ENCODE assay signal across 22 cellular contexts in genomic region chr6:142915129-142915697, GRCh38. TPM values are rescaled to one million over a fixed set of nuclear protein-coding genes. Genes with fewer than 3 reads are reported as not detected.
DNase-seq lines count a peak whose midpoint lies in the region; ATAC-seq, FAIRE-seq and TF ChIP-seq lines count a peak whose summit lies in the region.
"Had no signal": no experiment of that assay in that cellular context is flagged by ENCODE, and none has a peak within 500 bp of the region (broad histone marks: within the 10 kb centered on the region; RNA-seq: fewer than 3 reads in every experiment).

No MANE protein-coding gene starts in this region.

- in situ Hi-C loops in GM12878 (cut with MboI): no loop called here
- in situ Hi-C loops in G401 (cut with HindIII; ENCODE audit: low sequenced_read_pairs): no loop called here

- no peak for TF ChIP-seq POLR2A in GM12878 (IDR thresholded peaks at IDR 0.05; ENCODE audit: low read depth, low read length)

- H3K4me1 Mint-ChIP-seq in activated CD4-positive, alpha-beta T cell treated with anti-CD3 and anti-CD28 coated beads, Interleukin-2, amount 10 ng/mL, durations not matched to agents 7 days and 5 days: peaks cover 84% of the 10 kb centered on the region
- peaks cover 23 to 51% (median 26%) of the 10 kb centered on the region in 3 donors for H3K4me1 Mint-ChIP-seq in IgD-negative memory B cell

- no peaks in the 10 kb centered on the region for H3K9me3 Mint-ChIP-seq in activated CD4-positive, alpha-beta T cell treated with anti-CD3 and anti-CD28 coated beads, Interleukin-2, amount 10 ng/mL, durations not matched to agents 7 days and 5 days
- H3K9me3 Mint-ChIP-seq in IgD-negative memory B cell: peaks cover 0 to 2% (median 0%) of the 10 kb centered on the region in 3 donors
- H3K9me3 Mint-ChIP-seq: neural progenitor cell had no signal

- H3K27me3 Mint-ChIP-seq in activated CD4-positive, alpha-beta T cell treated with anti-CD3 and anti-CD28 coated beads, Interleukin-2, amount 10 ng/mL, durations not matched to agents 7 days and 5 days: no peaks in the 10 kb centered on the region
- no peaks in the 10 kb centered on the region for H3K27me3 Mint-ChIP-seq in IgD-negative memory B cell

- no peak overlapping the region for H3K4me2 ChIP-seq in GM12878 (ENCODE audit: control insufficient read depth, insufficient read depth)
- H3K4me2 ChIP-seq: A549, neural progenitor cell had no signal

- BruUV-seq in GM12878 (replicated peaks; lab: Mats Ljungman, UMichigan): no TSS peak

- CTCF ChIA-PET in activated CD4-positive, alpha-beta T cell treated with anti-CD3 and anti-CD28 coated beads, Interleukin-2, amount 10 ng/mL, durations not matched to agents 7 days and 5 days (lab: Charles Lee): no interaction called here
- CTCF ChIA-PET in GM12878 (lab: Yijun Ruan, JAX): interaction anchor here (0.6 kb wide), 1 partner anchor 29 kb away, joined by 3 read pairs; no protein-coding TSS in a partner anchor

- no peak for TF ChIP-seq RAD21 in GM12878 (IDR thresholded peaks at IDR 0.05; ENCODE audit: insufficient read depth, low read depth, low read length)

- no peak for TF ChIP-seq CTCF in GM12878 (IDR thresholded peaks at IDR 0.05 in 2 of 3, conservative IDR thresholded peaks at IDR 0.05 in 1 of 3; ENCODE audit: control insufficient read depth in 2 of 3, extremely low read depth in 1 of 3, insufficient read depth in 1 of 3, low read depth in 3 of 3, low read length in 3 of 3)

- peaks cover 39% of the 10 kb centered on the region for H3K4me1 ChIP-seq in GM12878 (ENCODE audit: control insufficient read depth, insufficient read depth, low read length)
- H3K4me1 ChIP-seq: A549, neural progenitor cell had no signal

- no peak overlapping the region for H3K9ac ChIP-seq in GM12878 (ENCODE audit: control insufficient read depth, insufficient read depth, low read length)
- H3K9ac ChIP-seq: neural progenitor cell had no signal

- peak overlapping the region; percentile 81 for H3K27ac Mint-ChIP-seq in activated CD4-positive, alpha-beta T cell treated with anti-CD3 and anti-CD28 coated beads, Interleukin-2, amount 10 ng/mL, durations not matched to agents 7 days and 5 days
- peak overlapping the region; percentile 60 to 95 (median 72) for H3K27ac Mint-ChIP-seq in IgD-negative memory B cell
- H3K27ac Mint-ChIP-seq: neural progenitor cell had no signal

- peak in 1 of 2 experiments; percentile 24; a peak in 1 of 4 replicates for TF ChIP-seq EP300 in GM12878 (IDR thresholded peaks at IDR 0.05; ENCODE audit: borderline replicate concordance in 1 of 2, control insufficient read depth in 1 of 2, low read depth in 2 of 2, low read length in 2 of 2)

- SMC1A ChIA-PET in GM12878 (lab: Charles Lee; ENCODE audit: uncharacterized antibody, unreplicated experiment): interaction anchor here (1.2 to 11.4 kb wide), 8 partner anchors 9 to 119 kb away, joined by 3 to 76 read pairs (median 7); no protein-coding TSS in a partner anchor

- WGBS in GM12878 (ENCODE audit: insufficient coverage, insufficient replicate concordance, low lambda C conversion rate, missing lambda C conversion rate): 96% methylated on average over 2 of the region's 2 CpGs

- no peak overlapping the region for H3K4me3 Mint-ChIP-seq in activated CD4-positive, alpha-beta T cell treated with anti-CD3 and anti-CD28 coated beads, Interleukin-2, amount 10 ng/mL, durations not matched to agents 7 days and 5 days
- peak overlapping the region in 1 of 4 donors; percentile 7 for H3K4me3 Mint-ChIP-seq in IgD-negative memory B cell
- H3K4me3 Mint-ChIP-seq: neural progenitor cell had no signal

- no peaks in the 10 kb centered on the region for H4K20me1 ChIP-seq in GM12878 (ENCODE audit: control insufficient read depth, insufficient read depth)

- no peaks in the 10 kb centered on the region for H3K27me3 ChIP-seq in GM12878 (replicated peaks in 1 of 2; ENCODE audit: control insufficient read depth in 2 of 2, insufficient read depth in 2 of 2, low read length in 1 of 2)
- H3K27me3 ChIP-seq: neural progenitor cell, tibial nerve had no signal

- no peak overlapping the region for H3K27ac ChIP-seq in GM12878 (ENCODE audit: control insufficient read depth, insufficient read depth)
- H3K27ac ChIP-seq: A549, neural progenitor cell, SK-N-MC, tibial nerve had no signal

- intact Hi-C loops in GM12878 (cut with micrococcal nuclease; ENCODE audit: unreplicated experiment) (loop anchor here (10.0 kb wide), 1 partner anchor 350 kb away; no protein-coding TSS in a partner anchor), sciatic nerve (cut with DNase I) (no loop called here)

- peaks cover 0 to 13% of the 10 kb centered on the region in 2 experiments; a peak in 3 of 4 replicates for H3K36me3 ChIP-seq in GM12878 (ENCODE audit: control insufficient read depth in 2 of 2, insufficient read depth in 2 of 2, low read length in 1 of 2)
- H3K36me3 ChIP-seq: neural progenitor cell, tibial nerve had no signal

- POLR2A ChIA-PET in activated CD4-positive, alpha-beta T cell treated with anti-CD3 and anti-CD28 coated beads, Interleukin-2, amount 10 ng/mL, durations not matched to agents 7 days and 5 days (lab: Charles Lee): no interaction called here
- POLR2A ChIA-PET in GM12878 (lab: Charles Lee): interaction anchor here (0.7 to 1.4 kb wide), 6 partner anchors 11 to 95 kb away, joined by 3 to 6 read pairs (median 3); no protein-coding TSS in a partner anchor

- peaks cover 46% of the 10 kb centered on the region for H3K79me2 ChIP-seq in GM12878 (ENCODE audit: control insufficient read depth, insufficient read depth, low read length)

- RAD21 ChIA-PET in GM12878 (lab: Charles Lee; ENCODE audit: unreplicated experiment): interaction anchor here (0.6 to 4.5 kb wide), 3 partner anchors 10 to 72 kb away, joined by 3 to 21 read pairs (median 3); no protein-coding TSS in a partner anchor

- H2AFZ ChIP-seq in GM12878 (ENCODE audit: control insufficient read depth, low read depth, low read length): no peak overlapping the region
- H2AFZ ChIP-seq: neural progenitor cell had no signal

- no peaks in the 10 kb centered on the region for H3K9me3 ChIP-seq in GM12878 (replicated peaks; ENCODE audit: control insufficient read depth, insufficient read depth, low read length)
- H3K9me3 ChIP-seq: A549, tibial nerve had no signal

- no peak overlapping the region for H3K4me3 ChIP-seq in GM12878
- H3K4me3 ChIP-seq: A549, neural progenitor cell, SK-N-MC, tibial nerve had no signal

- no peak for DNase-seq in activated CD4-positive, alpha-beta T cell treated with anti-CD3 and anti-CD28 coated beads, Interleukin-2, amount 10 ng/mL, durations not matched to agents 7 days and 5 days
- DNase-seq in activated CD4-positive, alpha-beta T cell treated with anti-CD3 and anti-CD28 coated beads for 4 hours: no peak
- DNase-seq in GM12878 (ENCODE audit: low read depth, low spot score) (no peak), sciatic nerve (ENCODE audit: low spot score) (no peak), G401 (ENCODE audit: low spot score) (no peak), DMS53 treated with DMSO at 0.1 percent for 48 hours (lab: John Stamatoyannopoulos, UW; ENCODE audit: unreplicated experiment) (no peak), occipital lobe (lab: John Stamatoyannopoulos, UW) (no peak)
- DNase-seq: anterior cingulate cortex; HCEC 1CT; mammary epithelial cell; MM.1S; NCI-H2029; NCI-H510A treated with DMSO at 0.1 percent for 48 hours; right cardiac atrium; stimulated activated CD4-positive, alpha-beta T cell treated with anti-CD3 and anti-CD28 coated beads, Interleukin-1b, Interleukin-23, amount 100 ng/mL, for 48 hours had no signal

- ATAC-seq in GM12878 (peak; percentile 8), sciatic nerve (peak; percentile 24)
- ATAC-seq: A549, right cardiac atrium had no signal

- peaks cover 50% of the 10 kb centered on the region for H3K36me3 Mint-ChIP-seq in activated CD4-positive, alpha-beta T cell treated with anti-CD3 and anti-CD28 coated beads, Interleukin-2, amount 10 ng/mL, durations not matched to agents 7 days and 5 days (ENCODE audit: low read depth)
- peaks cover 11% of the 10 kb centered on the region for H3K36me3 Mint-ChIP-seq in IgD-negative memory B cell
- H3K36me3 Mint-ChIP-seq: neural progenitor cell had no signal

- FAIRE-seq in GM12878 (lab: Jason Lieb, UNC): no peak
- FAIRE-seq: A549, G401.6, HTR-8/SVneo had no signal

TF ChIP-seq in GM12878, 131 proteins besides CTCF, POLR2A, EP300 and RAD21 (continues in another document):
- TF ChIP-seq SMARCA5 (IDR thresholded peaks at IDR 0.05): no peak
- no peak for TF ChIP-seq RB1 (IDR thresholded peaks at IDR 0.05; ENCODE audit: borderline replicate concordance)
- 0 out of 2 replicates have a peak, but pooled peaks have one; percentile 32 for TF ChIP-seq MTA2 (IDR thresholded peaks at IDR 0.05; ENCODE audit: low read depth)

RNA-seq across cellular contexts. Expression of gene HIVEP2, which starts 29.8 kb away (rescaled TPM):
- 10 to 100 TPM; 30.2 to 35.4 TPM for total RNA-seq in activated CD4-positive, alpha-beta T cell treated with anti-CD3 and anti-CD28 coated beads, Interleukin-2, amount 10 ng/mL, durations not matched to agents 7 days and 5 days
- polyA plus RNA-seq in IgD-negative memory B cell: 5.9 TPM
- 139 and 140 TPM in 2 replicates for total RNA-seq in GM12878 (2013; cell fraction: nucleolus; rRNA removed)
- total RNA-seq in GM12878 (2014; rRNA removed): 11.6 and 14.7 TPM in 2 replicates
- total RNA-seq in GM12878 (2014; rRNA removed; fragmentation: Illumina TruSeq; extraction: Trizol): 15.5 and 15.9 TPM in 2 replicates
- total RNA-seq in GM12878 (2021): 15.7 and 18.2 TPM in 2 replicates
- 5.6 TPM for polyA plus RNA-seq in GM12878 (2011; ENCODE audit: low read depth)
- polyA plus RNA-seq in GM12878 (2011; rRNA removed): 13.2 and 14.4 TPM in 2 replicates
- polyA plus RNA-seq in GM12878 (2011; cell fraction: cytosol; rRNA removed): 13.0 and 14.7 TPM in 2 replicates
- polyA plus RNA-seq in GM12878 (2011; cell fraction: nucleus; rRNA removed): 24.2 and 25.1 TPM in 2 replicates
- 6.4 and 10.4 TPM in 2 replicates for polyA plus RNA-seq in GM12878 (2012)
- 13.6 and 16.5 TPM in 2 replicates for polyA plus RNA-seq in GM12878 (2014; fragmentation: Illumina TruSeq; extraction: Trizol)
- polyA plus RNA-seq in GM12878 (2014; fragmentation: Nextera tagmentation; extraction: Ambion mirVana): 1 to 10 TPM; 1.2 to 1.6 TPM
- polyA plus RNA-seq in GM12878 (2014; rRNA removed): 8.8 TPM in 2 replicates
- polyA plus RNA-seq in GM12878 (2016; fragmentation: Nextera tagmentation; extraction: Ambion mirVana): 1 to 10 TPM; 4.4 to 5.0 TPM
- polyA minus RNA-seq in GM12878 (2011; rRNA and poly(A)+ RNA removed): 47.2 and 50.2 TPM in 2 replicates
- 13.0 and 14.1 TPM in 2 replicates for polyA minus RNA-seq in GM12878 (2011; cell fraction: cytosol; rRNA and poly(A)+ RNA removed)
- 22.6 and 29.6 TPM in 2 replicates for polyA minus RNA-seq in GM12878 (2011; cell fraction: nucleus; rRNA and poly(A)+ RNA removed)
- 32.0 TPM for total RNA-seq in sciatic nerve
- 0.80 and 1.8 TPM in 2 replicates for total RNA-seq in G401 (2014; rRNA removed; shearing (Covaris generic))
- total RNA-seq in occipital lobe: 114 TPM
